Comparison of ENCODE assay signal across 13 cellular contexts in genomic region chr12:92362109-92362508, GRCh38.
DNase-seq lines count a peak whose midpoint lies in the region; ATAC-seq and TF ChIP-seq lines count a peak whose summit lies in the region.
"Had no signal": no experiment of that assay in that cellular context is flagged by ENCODE, and none has a peak within 500 bp of the region (broad histone marks: within the 10 kb centered on the region; RNA-seq: fewer than 3 reads in every experiment).

No MANE protein-coding gene starts in this region.

- CTCF ChIA-PET in activated naive CD4-positive, alpha-beta T cell treated with anti-CD3 and anti-CD28 coated beads for 36 hours (lab: Charles Lee), result interaction anchor here (3.1 kb wide), 1 partner anchor 46 kb away, joined by 14 read pairs; no protein-coding TSS in a partner anchor

- H3K27ac Mint-ChIP-seq in activated naive CD4-positive, alpha-beta T cell treated with anti-CD3 and anti-CD28 coated beads for 36 hours, result peak overlapping the region; percentile 0
- H3K27ac Mint-ChIP-seq in T-helper 17 cell (peak overlapping the region; percentile 88), memory B cell (peak overlapping the region; percentile 89)
- H3K27ac Mint-ChIP-seq: nephron progenitor cell had no signal

- H3K9me3 ChIP-seq in T-helper 17 cell (ENCODE audit: control insufficient read depth, low read length, poor library complexity, severe bottlenecking) (no peaks in the 10 kb centered on the region), tibial nerve (no peaks in the 10 kb centered on the region)
- H3K9me3 ChIP-seq: left lung had no signal

- no peak overlapping the region for H3K4me3 Mint-ChIP-seq in activated naive CD4-positive, alpha-beta T cell treated with anti-CD3 and anti-CD28 coated beads for 36 hours
- H3K4me3 Mint-ChIP-seq in T-helper 17 cell, result no peak overlapping the region
- peak overlapping the region; percentile 87 for H3K4me3 Mint-ChIP-seq in memory B cell
- H3K4me3 Mint-ChIP-seq: nephron progenitor cell had no signal

- no peaks in the 10 kb centered on the region for H3K27me3 Mint-ChIP-seq in activated naive CD4-positive, alpha-beta T cell treated with anti-CD3 and anti-CD28 coated beads for 36 hours (ENCODE audit: low read depth)
- no peaks in the 10 kb centered on the region for H3K27me3 Mint-ChIP-seq in T-helper 17 cell
- no peaks in the 10 kb centered on the region for H3K27me3 Mint-ChIP-seq in memory B cell

- no peak for TF ChIP-seq CTCF in tibial nerve (IDR thresholded peaks at IDR 0.05)

- TF ChIP-seq EP300 in tibial nerve (IDR thresholded peaks at IDR 0.05), result no peak

- H3K9me3 Mint-ChIP-seq in activated naive CD4-positive, alpha-beta T cell treated with anti-CD3 and anti-CD28 coated beads for 36 hours, result peaks cover 19% of the 10 kb centered on the region
- peaks cover 4% of the 10 kb centered on the region for H3K9me3 Mint-ChIP-seq in memory B cell
- H3K9me3 Mint-ChIP-seq: nephron progenitor cell had no signal

- no peaks in the 10 kb centered on the region for H3K36me3 ChIP-seq in tibial nerve
- H3K36me3 ChIP-seq: left lung had no signal

- peaks cover 19% of the 10 kb centered on the region for H3K36me3 Mint-ChIP-seq in activated naive CD4-positive, alpha-beta T cell treated with anti-CD3 and anti-CD28 coated beads for 36 hours (ENCODE audit: low read depth)
- H3K36me3 Mint-ChIP-seq in T-helper 17 cell (ENCODE audit: low read depth) (no peaks in the 10 kb centered on the region), memory B cell (peaks cover 3% of the 10 kb centered on the region)

- H3K27ac ChIP-seq in tibial nerve, result peak overlapping the region in 3 of 4 donors; percentile 63 to 77 (median 73)
- H3K27ac ChIP-seq: left lung had no signal

- WGBS in tibial nerve, 2 donors, result 47 to 55% methylated on average over 6 of the region's 6 CpGs

- H3K27me3 ChIP-seq in tibial nerve, result no peaks in the 10 kb centered on the region
- H3K27me3 ChIP-seq: left lung had no signal

- H3K4me3 ChIP-seq in tibial nerve, result no peak overlapping the region

- H3K4me1 Mint-ChIP-seq in activated naive CD4-positive, alpha-beta T cell treated with anti-CD3 and anti-CD28 coated beads for 36 hours (ENCODE audit: low read depth), result peaks cover 70% of the 10 kb centered on the region
- H3K4me1 Mint-ChIP-seq in T-helper 17 cell (peaks cover 27% of the 10 kb centered on the region), memory B cell (peaks cover 56% of the 10 kb centered on the region)

- DNase-seq in activated naive CD4-positive, alpha-beta T cell treated with anti-CD3 and anti-CD28 coated beads for 36 hours, result no peak
- no peak for DNase-seq in activated naive CD4-positive, alpha-beta T cell treated with anti-CD3 and anti-CD28 coated beads, Interleukin-2, amount 50 U/mL, for 16 hours
- DNase-seq in T-helper 17 cell (no peak), memory B cell (ENCODE audit: low spot score in 2 of 2) (no peak), tibial nerve (ENCODE audit: low spot score in 2 of 2) (no peak), HPDE6-E6E7 (ENCODE audit: extremely low spot score) (no peak), cortex of kidney (lab: John Stamatoyannopoulos, UW) (no peak)
- no peak for DNase-seq in activated CD8-positive, alpha-beta memory T cell treated with anti-CD3 and anti-CD28 coated beads for 24 hours
- DNase-seq: DMS 273 treated with DMSO at 0.1 percent for 48 hours; left lung; NCI-H1930; nephron progenitor cell; stimulated activated CD4-positive, alpha-beta T cell treated with anti-CD3 and anti-CD28 coated beads, Interleukin-4, amount 100 ng/mL, for 4 hours had no signal

- ATAC-seq in T-helper 17 cell (no peak), memory B cell (ENCODE audit: low read depth) (no peak)
- ATAC-seq: left lung had no signal

- TF ChIP-seq POLR2A in tibial nerve (IDR thresholded peaks at IDR 0.05), result no peak

- intact Hi-C loops in activated naive CD4-positive, alpha-beta T cell treated with anti-CD3 and anti-CD28 coated beads for 36 hours (cut with micrococcal nuclease), result loop anchor here (2.0 to 5.0 kb wide), 2 partner anchors 37 to 485 kb away; no protein-coding TSS in a partner anchor

- H3K4me1 ChIP-seq in tibial nerve, result peaks cover 0 to 27% (median 12%) of the 10 kb centered on the region in 4 donors

Comparison
In these comparisons a context has a peak if more than half of its experiments do, and no peak if none do; other contexts are left out.
1. H3K27ac Mint-ChIP-seq: peak in every context shown above with its lines; median percentile 89 in memory B cell; 88 in T-helper 17 cell; 0 in activated naive CD4-positive, alpha-beta T cell treated with anti-CD3 and anti-CD28 coated beads for 36 hours.